Comparison of ENCODE assay signal across 8 cellular contexts in genomic region chr19:39970674-39971379, GRCh38. TPM values are rescaled to one million over a fixed set of nuclear protein-coding genes. Genes with fewer than 3 reads are reported as not detected.
DNase-seq lines count a peak whose midpoint lies in the region; ATAC-seq and TF ChIP-seq lines count a peak whose summit lies in the region.

PSMC4 (plus strand) TSS chr19:39971165; CDS start chr19:39971203, 38 bp downstream.

- no peaks in the 10 kb centered on the region for H3K9me3 ChIP-seq in GM23248 (ENCODE audit: low read depth)
- H3K9me3 ChIP-seq in fibroblast of lung (ENCODE audit: control insufficient read depth, insufficient read depth, low read depth, low read length) = no peaks in the 10 kb centered on the region

- H3F3A ChIP-seq in GM23248 (ENCODE audit: insufficient read depth) = no peaks in the 10 kb centered on the region

- ATAC-seq in activated T-helper 17 cell treated with anti-CD3 and anti-CD28 coated beads, Interleukin-2, amount 50 U/mL, for 72 hours (replicated peaks) = peak; percentile 97
- ATAC-seq in naive thymus-derived CD8-positive, alpha-beta T cell = peak; percentile 95 to 96

- H3K4me1 Mint-ChIP-seq in activated T-helper 17 cell treated with anti-CD3 and anti-CD28 coated beads, Interleukin-2, amount 50 U/mL, for 72 hours = peaks cover 27% of the 10 kb centered on the region
- peaks cover 33 to 62% (median 56%) of the 10 kb centered on the region in 4 donors for H3K4me1 Mint-ChIP-seq in naive thymus-derived CD8-positive, alpha-beta T cell

- H3K79me2 ChIP-seq in GM23248 (ENCODE audit: insufficient read depth) (peaks cover 59% of the 10 kb centered on the region), fibroblast of lung (ENCODE audit: control insufficient read depth, insufficient read depth, low read length) (peaks cover 19% of the 10 kb centered on the region)

- H3K9me2 ChIP-seq in GM23248 (ENCODE audit: insufficient read depth) = no peaks in the 10 kb centered on the region

- peak within 1 kb of the TSS; percentile 96 for H3K9ac ChIP-seq in GM23248
- H3K9ac ChIP-seq in fibroblast of lung (ENCODE audit: insufficient read depth, low read length) = peak within 1 kb of the TSS; percentile 87

- peak within 1 kb of the TSS; percentile 97 for H2AFZ ChIP-seq in GM23248
- peak within 1 kb of the TSS; percentile 78 for H2AFZ ChIP-seq in fibroblast of lung (ENCODE audit: low read length)

- H3K36me3 Mint-ChIP-seq in activated T-helper 17 cell treated with anti-CD3 and anti-CD28 coated beads, Interleukin-2, amount 50 U/mL, for 72 hours (ENCODE audit: low read depth) = peaks cover 70% of the 10 kb centered on the region
- peaks cover 4 to 35% (median 14%) of the 10 kb centered on the region in 3 donors for H3K36me3 Mint-ChIP-seq in naive thymus-derived CD8-positive, alpha-beta T cell

- peak within 1 kb of the TSS; percentile 97 for H3K4me3 ChIP-seq in GM23248
- peak within 1 kb of the TSS; percentile 89 to 99 (median 93) for H3K4me3 ChIP-seq in fibroblast of lung (replicated peaks in 1 of 4; ENCODE audit: control extremely low read depth in 1 of 4, insufficient read depth in 1 of 4, low read depth in 3 of 4, low read length in 4 of 4)

- peak within 1 kb of the TSS; percentile 90 for H3K27ac ChIP-seq in GM23248
- H3K27ac ChIP-seq in fibroblast of lung (ENCODE audit: insufficient read depth, low read length) = peak within 1 kb of the TSS; percentile 95

- H3K4me3 Mint-ChIP-seq in activated T-helper 17 cell treated with anti-CD3 and anti-CD28 coated beads, Interleukin-2, amount 50 U/mL, for 72 hours = peak within 1 kb of the TSS; percentile 97
- peak within 1 kb of the TSS; percentile 93 to 100 (median 98) for H3K4me3 Mint-ChIP-seq in naive thymus-derived CD8-positive, alpha-beta T cell

- POLR2A ChIA-PET in naive thymus-derived CD8-positive, alpha-beta T cell (lab: Charles Lee) = interaction anchor here (0.6 to 4.5 kb wide), 27 partner anchors 10 to 526 kb away, joined by 3 to 96 read pairs (median 8); partner anchors contain the start of genes DYRK1B, FBL, SUPT5H and ZNF546

- DNase-seq in Daoy (ENCODE audit: low read depth) (peak; percentile 100), GM23248 (peak; percentile 100), LHCN-M2 (ENCODE audit: low read depth) (peak; percentile 98), RPMI8226 (peak; percentile 96), fibroblast of lung (ENCODE audit: low read depth in 2 of 2) (peak; percentile 99)
- peak; percentile 93 to 99 (median 98) for DNase-seq in naive thymus-derived CD8-positive, alpha-beta T cell
- DNase-seq in stimulated activated naive CD4-positive, alpha-beta T cell treated with Interleukin-2 at 50 U/mL for 16 hours (lab: John Stamatoyannopoulos, UW) = peak; percentile 98

- H4K20me1 ChIP-seq in GM23248 (ENCODE audit: insufficient read depth) (no peaks in the 10 kb centered on the region), fibroblast of lung (ENCODE audit: control insufficient read depth, extremely low read depth, insufficient read depth, low read length) (no peaks in the 10 kb centered on the region)

- H3K36me3 ChIP-seq in GM23248 (ENCODE audit: low read depth) (peaks cover 27% of the 10 kb centered on the region), fibroblast of lung (ENCODE audit: control insufficient read depth, insufficient read depth, low read length) (peaks cover 13% of the 10 kb centered on the region)

- H3K9me3 Mint-ChIP-seq in activated T-helper 17 cell treated with anti-CD3 and anti-CD28 coated beads, Interleukin-2, amount 50 U/mL, for 72 hours = no peaks in the 10 kb centered on the region
- H3K9me3 Mint-ChIP-seq in naive thymus-derived CD8-positive, alpha-beta T cell = no peaks in the 10 kb centered on the region

- WGBS in GM23248 (ENCODE audit: low coverage in 1 of 2, low lambda C conversion rate in 2 of 2, missing lambda C conversion rate in 2 of 2), 2 experiments = 1 to 2% methylated on average over 38 to 45 of the region's 47 CpGs

- H3K27me3 ChIP-seq in GM23248 (replicated peaks; ENCODE audit: insufficient read depth) = no peaks in the 10 kb centered on the region
- H3K27me3 ChIP-seq in fibroblast of lung (ENCODE audit: control insufficient read depth, insufficient read depth, low read length) = no peaks in the 10 kb centered on the region

- peak within 1 kb of the TSS; percentile 87 for H3K4me2 ChIP-seq in GM23248 (ENCODE audit: unreplicated experiment)
- H3K4me2 ChIP-seq in fibroblast of lung (ENCODE audit: extremely low read depth, insufficient read depth, low read length) = peak within 1 kb of the TSS; percentile 93

- in situ Hi-C loops in GM23248 (cut with MboI) = no loop called here

- peak; percentile 56 to 68 for TF ChIP-seq CTCF in fibroblast of lung (conservative IDR thresholded peaks at IDR 0.05 in 1 of 2, IDR thresholded peaks at IDR 0.05 in 1 of 2; ENCODE audit: low read depth in 1 of 2, low read length in 2 of 2)

- no peaks in the 10 kb centered on the region for H3K27me3 Mint-ChIP-seq in activated T-helper 17 cell treated with anti-CD3 and anti-CD28 coated beads, Interleukin-2, amount 50 U/mL, for 72 hours
- no peaks in the 10 kb centered on the region for H3K27me3 Mint-ChIP-seq in naive thymus-derived CD8-positive, alpha-beta T cell

- peak within 1 kb of the TSS; percentile 99 for H3K27ac Mint-ChIP-seq in activated T-helper 17 cell treated with anti-CD3 and anti-CD28 coated beads, Interleukin-2, amount 50 U/mL, for 72 hours
- peak within 1 kb of the TSS; percentile 96 to 100 (median 100) for H3K27ac Mint-ChIP-seq in naive thymus-derived CD8-positive, alpha-beta T cell

- H3K4me1 ChIP-seq in GM23248 (ENCODE audit: insufficient read depth) (peaks cover 13% of the 10 kb centered on the region; the same call in 1 of the 2 replicates), fibroblast of lung (ENCODE audit: control insufficient read depth, extremely low read depth, insufficient read depth, low read length) (no peaks in the 10 kb centered on the region)

RNA-seq across cellular contexts. Expression of gene PSMC4, which starts in this region (rescaled TPM):
- total RNA-seq in Daoy (2014; rRNA removed; shearing (Covaris generic)) = 483 and 520 TPM in 2 replicates
- 94.8 and 137 TPM in 2 replicates for total RNA-seq in GM23248 (2014; rRNA removed; shearing (Covaris generic))
- 112 and 113 TPM in 2 replicates for polyA plus RNA-seq in GM23248 (2016; fragmentation: Nextera tagmentation; extraction: Ambion mirVana)
- 177 and 182 TPM in 2 replicates for total RNA-seq in LHCN-M2 (2014; rRNA removed)
- 134 TPM for polyA plus RNA-seq in LHCN-M2 (2012)
- total RNA-seq in activated T-helper 17 cell treated with anti-CD3 and anti-CD28 coated beads, Interleukin-2, amount 50 U/mL, for 72 hours = 100 to 1,000 TPM in 1 of 2 donors, 10 to 100 TPM in 1; 66.4 to 121 TPM
- total RNA-seq in fibroblast of lung = 65.2 and 75.1 TPM in 2 replicates
- 76.0 and 113 TPM in 2 replicates for polyA plus RNA-seq in fibroblast of lung
- polyA plus RNA-seq in fibroblast of lung (2012) = 96.9 and 140 TPM in 2 replicates
- polyA minus RNA-seq in fibroblast of lung (ENCODE audit: low replicate concordance) = 113 and 125 TPM in 2 replicates
- total RNA-seq in naive thymus-derived CD8-positive, alpha-beta T cell = 10 to 100 TPM; 38.7 to 44.3 TPM
- polyA plus RNA-seq in naive thymus-derived CD8-positive, alpha-beta T cell = 10 to 100 TPM; 71.3 to 80.4 (median 72.8) TPM

Comparison
In these comparisons a context has a peak if more than half of its experiments do, and no peak if none do; other contexts are left out.
1. Peak in every context shown above with its lines: DNase-seq, ATAC-seq, H3K4me3 ChIP-seq and H3K27ac ChIP-seq.